ENCODE assay signal across 1 cellular context in genomic region chr20:47501483-47502270, GRCh38.
A peak's percentile ranks its signal among the peaks of the same experiment; 100 is the strongest.
TF ChIP-seq lines count a peak whose summit lies in the region.

Gene NCOA3 (plus strand): TSS chr20:47501887. CDS start chr20:47622248, 120,361 bp downstream.

TF ChIP-seq in HepG2, 621 proteins besides CTCF, POLR2A, EP300 and RAD21 (continued from another document and continues in another):
- TF ChIP-seq NFIC (IDR thresholded peaks at IDR 0.05; ENCODE audit: low read length): no peak
- TF ChIP-seq ZNF776 (CRISPR knock-in tag; IDR thresholded peaks at IDR 0.05): peak; percentile 99
- peak; percentile 97 for TF ChIP-seq U2AF1 (optimal IDR thresholded peaks at IDR 0.05; ENCODE audit: low read depth, low read length)
- peak; percentile 85; the same call in 1 of the 2 replicates for TF ChIP-seq ZFP1 (CRISPR knock-in tag; IDR thresholded peaks at IDR 0.05)
- TF ChIP-seq TBP (CRISPR knock-in tag; IDR thresholded peaks at IDR 0.05): peak; percentile 98
- TF ChIP-seq ZNF468 (CRISPR knock-in tag; IDR thresholded peaks at IDR 0.05): peak; percentile 88
- TF ChIP-seq NFKBIZ (CRISPR knock-in tag; IDR thresholded peaks at IDR 0.05): peak; percentile 84; the same call in 1 of the 2 replicates
- peak; percentile 80 for TF ChIP-seq ZNF770 (CRISPR knock-in tag; IDR thresholded peaks at IDR 0.05)
- peak; percentile 96; the same call in 1 of the 2 replicates for TF ChIP-seq ZNF430 (CRISPR knock-in tag; IDR thresholded peaks at IDR 0.05)
- TF ChIP-seq ZNF207 (IDR thresholded peaks at IDR 0.05; ENCODE audit: borderline replicate concordance): no peak
- TF ChIP-seq, protein P1, sequence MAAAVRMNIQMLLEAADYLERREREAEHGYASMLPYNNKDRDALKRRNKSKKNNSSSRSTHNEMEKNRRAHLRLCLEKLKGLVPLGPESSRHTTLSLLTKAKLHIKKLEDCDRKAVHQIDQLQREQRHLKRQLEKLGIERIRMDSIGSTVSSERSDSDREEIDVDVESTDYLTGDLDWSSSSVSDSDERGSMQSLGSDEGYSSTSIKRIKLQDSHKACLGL (CRISPR knock-in tag; IDR thresholded peaks at IDR 0.05): peak; percentile 97
- peak; percentile 98 for TF ChIP-seq TBX2 (CRISPR knock-in tag; IDR thresholded peaks at IDR 0.05; ENCODE audit: borderline replicate concordance)
- peak; percentile 97 for TF ChIP-seq ZBTB7B (CRISPR knock-in tag; IDR thresholded peaks at IDR 0.05)
- TF ChIP-seq ZNF713 (CRISPR knock-in tag; IDR thresholded peaks at IDR 0.05): peak; percentile 95
- peak; percentile 99; the same call in 1 of the 2 replicates for TF ChIP-seq ZNF788 (CRISPR knock-in tag; IDR thresholded peaks at IDR 0.05; ENCODE audit: borderline replicate concordance)
- TF ChIP-seq SCMH1 (CRISPR knock-in tag; IDR thresholded peaks at IDR 0.05; ENCODE audit: borderline replicate concordance): no peak
- TF ChIP-seq ZNF234 (CRISPR knock-in tag; conservative IDR thresholded peaks at IDR 0.05): 0 out of 2 replicates have a peak, but pooled peaks have one; percentile 24
- no peak for TF ChIP-seq SOX6 (IDR thresholded peaks at IDR 0.05)
- TF ChIP-seq SOX6 (CRISPR knock-in tag; IDR thresholded peaks at IDR 0.05): peak; percentile 96
- peak; percentile 94 for TF ChIP-seq ELF3 (CRISPR knock-in tag; IDR thresholded peaks at IDR 0.05)
- peak; percentile 98 for TF ChIP-seq HOXA5 (CRISPR knock-in tag; IDR thresholded peaks at IDR 0.05)
- TF ChIP-seq ZNF574 (CRISPR knock-in tag; IDR thresholded peaks at IDR 0.05): peak; percentile 97
- TF ChIP-seq MED1 (CRISPR knock-in tag; IDR thresholded peaks at IDR 0.05): peak; percentile 92
- peak; percentile 95 for TF ChIP-seq HINFP (CRISPR knock-in tag; IDR thresholded peaks at IDR 0.05; ENCODE audit: low read depth)
- TF ChIP-seq HOXA7 (CRISPR knock-in tag; IDR thresholded peaks at IDR 0.05): no peak
- TF ChIP-seq ZFP82 (CRISPR knock-in tag; IDR thresholded peaks at IDR 0.05; ENCODE audit: borderline replicate concordance): no peak; the same call in 1 of the 2 replicates
- peak; percentile 96 for TF ChIP-seq ZSCAN9 (CRISPR knock-in tag; IDR thresholded peaks at IDR 0.05; ENCODE audit: borderline replicate concordance)
- TF ChIP-seq AFF4 (CRISPR knock-in tag; IDR thresholded peaks at IDR 0.05): 0 out of 2 replicates have a peak, but pooled peaks have one; percentile 58
- peak; percentile 84 for TF ChIP-seq DBP (CRISPR knock-in tag; IDR thresholded peaks at IDR 0.05; ENCODE audit: not compliant biosample characterization)
- TF ChIP-seq, protein P2, sequence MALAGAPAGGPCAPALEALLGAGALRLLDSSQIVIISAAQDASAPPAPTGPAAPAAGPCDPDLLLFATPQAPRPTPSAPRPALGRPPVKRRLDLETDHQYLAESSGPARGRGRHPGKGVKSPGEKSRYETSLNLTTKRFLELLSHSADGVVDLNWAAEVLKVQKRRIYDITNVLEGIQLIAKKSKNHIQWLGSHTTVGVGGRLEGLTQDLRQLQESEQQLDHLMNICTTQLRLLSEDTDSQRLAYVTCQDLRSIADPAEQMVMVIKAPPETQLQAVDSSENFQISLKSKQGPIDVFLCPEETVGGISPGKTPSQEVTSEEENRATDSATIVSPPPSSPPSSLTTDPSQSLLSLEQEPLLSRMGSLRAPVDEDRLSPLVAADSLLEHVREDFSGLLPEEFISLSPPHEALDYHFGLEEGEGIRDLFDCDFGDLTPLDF (CRISPR knock-in tag; IDR thresholded peaks at IDR 0.05): peak; percentile 69
- peak; percentile 96 for TF ChIP-seq ZFP62 (CRISPR knock-in tag; IDR thresholded peaks at IDR 0.05)
- TF ChIP-seq ATF7-NPFF (CRISPR knock-in tag; IDR thresholded peaks at IDR 0.05; ENCODE audit: low read depth): peak; percentile 99
- TF ChIP-seq, protein P3, sequence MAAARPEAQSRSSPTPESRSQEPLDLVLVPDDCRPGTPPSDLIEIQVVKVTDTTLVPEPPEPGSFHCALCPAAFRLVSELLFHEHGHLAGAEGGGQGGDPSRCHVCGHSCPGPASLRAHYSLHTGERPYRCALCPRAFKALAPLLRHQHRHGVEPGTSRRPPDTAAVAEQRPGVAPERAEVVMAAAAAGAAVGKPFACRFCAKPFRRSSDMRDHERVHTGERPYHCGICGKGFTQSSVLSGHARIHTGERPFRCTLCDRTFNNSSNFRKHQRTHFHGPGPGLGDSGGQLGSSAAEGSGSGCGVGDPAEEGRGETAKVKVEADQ (CRISPR knock-in tag; IDR thresholded peaks at IDR 0.05; ENCODE audit: borderline replicate concordance): peak; percentile 90; the same call in 1 of the 2 replicates
- TF ChIP-seq TEAD3 (CRISPR knock-in tag; optimal IDR thresholded peaks at IDR 0.05; ENCODE audit: borderline replicate concordance): peak; percentile 87
- TF ChIP-seq NAIF1 (CRISPR knock-in tag; IDR thresholded peaks at IDR 0.05; ENCODE audit: borderline replicate concordance): peak; percentile 91
- TF ChIP-seq PHB2 (IDR thresholded peaks at IDR 0.05; ENCODE audit: partially characterized antibody): no peak
- no peak; the same call in 1 of the 2 replicates for TF ChIP-seq ZBTB21 (CRISPR knock-in tag; IDR thresholded peaks at IDR 0.05)
- TF ChIP-seq MIXL1 (CRISPR knock-in tag; IDR thresholded peaks at IDR 0.05): peak; percentile 55; the same call in 1 of the 2 replicates
- TF ChIP-seq, protein P4, sequence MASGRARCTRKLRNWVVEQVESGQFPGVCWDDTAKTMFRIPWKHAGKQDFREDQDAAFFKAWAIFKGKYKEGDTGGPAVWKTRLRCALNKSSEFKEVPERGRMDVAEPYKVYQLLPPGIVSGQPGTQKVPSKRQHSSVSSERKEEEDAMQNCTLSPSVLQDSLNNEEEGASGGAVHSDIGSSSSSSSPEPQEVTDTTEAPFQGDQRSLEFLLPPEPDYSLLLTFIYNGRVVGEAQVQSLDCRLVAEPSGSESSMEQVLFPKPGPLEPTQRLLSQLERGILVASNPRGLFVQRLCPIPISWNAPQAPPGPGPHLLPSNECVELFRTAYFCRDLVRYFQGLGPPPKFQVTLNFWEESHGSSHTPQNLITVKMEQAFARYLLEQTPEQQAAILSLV (CRISPR knock-in tag; IDR thresholded peaks at IDR 0.05; ENCODE audit: borderline replicate concordance): peak; percentile 97
- peak; percentile 76; the same call in 1 of the 2 replicates for TF ChIP-seq ZNF546 (CRISPR knock-in tag; conservative IDR thresholded peaks at IDR 0.05)
- TF ChIP-seq ZNF891 (CRISPR knock-in tag; IDR thresholded peaks at IDR 0.05): peak; percentile 92
- TF ChIP-seq DNMT3B (CRISPR knock-in tag; conservative IDR thresholded peaks at IDR 0.05): peak; percentile 78; the same call in 1 of the 2 replicates
- TF ChIP-seq FOXK2 (IDR thresholded peaks at IDR 0.05): no peak
- TF ChIP-seq, protein P5, sequence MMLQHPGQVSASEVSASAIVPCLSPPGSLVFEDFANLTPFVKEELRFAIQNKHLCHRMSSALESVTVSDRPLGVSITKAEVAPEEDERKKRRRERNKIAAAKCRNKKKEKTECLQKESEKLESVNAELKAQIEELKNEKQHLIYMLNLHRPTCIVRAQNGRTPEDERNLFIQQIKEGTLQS (CRISPR knock-in tag; IDR thresholded peaks at IDR 0.05): peak; percentile 64; the same call in 1 of the 2 replicates
- peak; percentile 90 for TF ChIP-seq ZNF605 (CRISPR knock-in tag; IDR thresholded peaks at IDR 0.05)
- peak; percentile 97 for TF ChIP-seq ZSCAN21 (CRISPR knock-in tag; IDR thresholded peaks at IDR 0.05; ENCODE audit: borderline replicate concordance)
- no peak; the same call in 1 of the 2 replicates for TF ChIP-seq PAF1 (CRISPR knock-in tag; IDR thresholded peaks at IDR 0.05)
- TF ChIP-seq, protein P6, sequence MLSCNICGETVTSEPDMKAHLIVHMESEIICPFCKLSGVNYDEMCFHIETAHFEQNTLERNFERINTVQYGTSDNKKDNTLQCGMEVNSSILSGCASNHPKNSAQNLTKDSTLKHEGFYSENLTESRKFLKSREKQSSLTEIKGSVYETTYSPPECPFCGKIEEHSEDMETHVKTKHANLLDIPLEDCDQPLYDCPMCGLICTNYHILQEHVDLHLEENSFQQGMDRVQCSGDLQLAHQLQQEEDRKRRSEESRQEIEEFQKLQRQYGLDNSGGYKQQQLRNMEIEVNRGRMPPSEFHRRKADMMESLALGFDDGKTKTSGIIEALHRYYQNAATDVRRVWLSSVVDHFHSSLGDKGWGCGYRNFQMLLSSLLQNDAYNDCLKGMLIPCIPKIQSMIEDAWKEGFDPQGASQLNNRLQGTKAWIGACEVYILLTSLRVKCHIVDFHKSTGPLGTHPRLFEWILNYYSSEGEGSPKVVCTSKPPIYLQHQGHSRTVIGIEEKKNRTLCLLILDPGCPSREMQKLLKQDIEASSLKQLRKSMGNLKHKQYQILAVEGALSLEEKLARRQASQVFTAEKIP (CRISPR knock-in tag; IDR thresholded peaks at IDR 0.05; ENCODE audit: borderline replicate concordance): 0 out of 2 replicates have a peak, but pooled peaks have one; percentile 21
